Comparison of ENCODE assay signal across 17 cellular contexts in genomic region chr1:56808385-56808784, GRCh38. TPM values are rescaled to one million over a fixed set of nuclear protein-coding genes. Genes with fewer than 3 reads are reported as not detected.
DNase-seq lines count a peak whose midpoint lies in the region; ATAC-seq and TF ChIP-seq lines count a peak whose summit lies in the region.
"Had no signal": no experiment of that assay in that cellular context is flagged by ENCODE, and none has a peak within 500 bp of the region (broad histone marks: within the 10 kb centered on the region; RNA-seq: fewer than 3 reads in every experiment).

No MANE protein-coding gene starts in this region.

- H3K27me3 Mint-ChIP-seq in neural progenitor cell (ENCODE audit: insufficient read depth, low read depth) = peaks cover 2% of the 10 kb centered on the region
- peaks cover 11% of the 10 kb centered on the region for H3K27me3 Mint-ChIP-seq in activated CD4-positive, alpha-beta memory T cell treated with anti-CD3 and anti-CD28 coated beads for 36 hours

- no peak overlapping the region for H3K27ac Mint-ChIP-seq in neural progenitor cell
- H3K27ac Mint-ChIP-seq in activated CD4-positive, alpha-beta memory T cell treated with anti-CD3 and anti-CD28 coated beads for 36 hours = no peak overlapping the region
- H3K27ac Mint-ChIP-seq: CD8-positive, alpha-beta T cell had no signal

- CTCF ChIA-PET in activated CD4-positive, alpha-beta memory T cell treated with anti-CD3 and anti-CD28 coated beads for 36 hours (lab: Charles Lee) = no interaction called here

- H3K27ac ChIP-seq in neural progenitor cell = no peak overlapping the region

- peaks cover 29% of the 10 kb centered on the region for H3K4me1 Mint-ChIP-seq in neural progenitor cell
- no peaks in the 10 kb centered on the region for H3K4me1 Mint-ChIP-seq in activated CD4-positive, alpha-beta memory T cell treated with anti-CD3 and anti-CD28 coated beads for 36 hours (ENCODE audit: low read depth)

- H3K9me3 Mint-ChIP-seq in neural progenitor cell = peaks cover 3% of the 10 kb centered on the region
- H3K9me3 Mint-ChIP-seq in activated CD4-positive, alpha-beta memory T cell treated with anti-CD3 and anti-CD28 coated beads for 36 hours = no peaks in the 10 kb centered on the region
- H3K9me3 Mint-ChIP-seq: CD8-positive, alpha-beta T cell had no signal

- no peaks in the 10 kb centered on the region for H3K9me3 ChIP-seq in neural progenitor cell (ENCODE audit: low read depth)

- no peak overlapping the region for H3K9ac ChIP-seq in neural progenitor cell

- H3K4me3 ChIP-seq in neural progenitor cell = no peak overlapping the region

- POLR2A ChIA-PET in activated CD4-positive, alpha-beta memory T cell treated with anti-CD3 and anti-CD28 coated beads for 36 hours (lab: Charles Lee) = no interaction called here

- peak overlapping the region; percentile 58 for H3K4me2 ChIP-seq in neural progenitor cell

- DNase-seq in C1 segment of cervical spinal cord (lab: John Stamatoyannopoulos, UW) (peak in 9 of 14 donors; percentile 6 to 74 (median 44)), DMS79 (lab: John Stamatoyannopoulos, UW) (peak; percentile 82), globus pallidus (ENCODE audit: low spot score) (peak; percentile 73), neural progenitor cell (ENCODE audit: low spot score) (peak; percentile 39), cerebellum (ENCODE audit: low spot score) (no peak)
- DNase-seq in activated CD4-positive, alpha-beta memory T cell treated with anti-CD3 and anti-CD28 coated beads for 36 hours = no peak
- DNase-seq: CD8-positive, alpha-beta T cell; GOT3; NCI-H1092; NCI-H187; NCI-H510A treated with DMSO at 0.1 percent for 48 hours; NCI-H82 had no signal

- no peaks in the 10 kb centered on the region for H3K27me3 ChIP-seq in neural progenitor cell

- H4K20me1 ChIP-seq in neural progenitor cell (ENCODE audit: low read depth) = no peaks in the 10 kb centered on the region

- no peak overlapping the region for H2AFZ ChIP-seq in neural progenitor cell (replicated peaks)

- no peaks in the 10 kb centered on the region for H3K36me3 ChIP-seq in neural progenitor cell

- no peak for TF ChIP-seq CTCF in neural progenitor cell (IDR thresholded peaks at IDR 0.05)

- peaks cover 36% of the 10 kb centered on the region for H3K4me1 ChIP-seq in neural progenitor cell

- no peak overlapping the region for H3K4me3 Mint-ChIP-seq in neural progenitor cell
- no peak overlapping the region for H3K4me3 Mint-ChIP-seq in activated CD4-positive, alpha-beta memory T cell treated with anti-CD3 and anti-CD28 coated beads for 36 hours
- H3K4me3 Mint-ChIP-seq: CD8-positive, alpha-beta T cell had no signal

- intact Hi-C loops in activated CD4-positive, alpha-beta memory T cell treated with anti-CD3 and anti-CD28 coated beads for 36 hours (cut with micrococcal nuclease) = no loop called here

- H3F3A ChIP-seq in neural progenitor cell (ENCODE audit: low read depth) = peaks cover 10% of the 10 kb centered on the region

- H3K79me2 ChIP-seq in neural progenitor cell (ENCODE audit: low read depth) = no peaks in the 10 kb centered on the region

- ATAC-seq in GM21526 (IDR thresholded peaks at IDR 0.05; ENCODE audit: low FRiP score, unreplicated experiment) = no peak
- no peak for ATAC-seq in HG02610 (IDR thresholded peaks at IDR 0.05; ENCODE audit: unreplicated experiment)
- ATAC-seq: CD8-positive, alpha-beta T cell; Panc1 had no signal

- no peaks in the 10 kb centered on the region for H3K36me3 Mint-ChIP-seq in neural progenitor cell
- no peaks in the 10 kb centered on the region for H3K36me3 Mint-ChIP-seq in activated CD4-positive, alpha-beta memory T cell treated with anti-CD3 and anti-CD28 coated beads for 36 hours
- H3K36me3 Mint-ChIP-seq: CD8-positive, alpha-beta T cell had no signal

RNA-seq across cellular contexts. Expression of gene FYB2, which starts 10.8 kb away (rescaled TPM):
- 5.0 and 8.9 TPM in 2 replicates for total RNA-seq in neural progenitor cell (ENCODE audit: low replicate concordance)
- total RNA-seq in activated CD4-positive, alpha-beta memory T cell treated with anti-CD3 and anti-CD28 coated beads for 36 hours = not detected
- total RNA-seq in cerebellum = 1.1 TPM
- total RNA-seq: CD8-positive, alpha-beta T cell; Daoy; MCF 10A had no signal

RNA-seq across cellular contexts. Expression of gene C8A, which starts 46.2 kb away (rescaled TPM):
- total RNA-seq in neural progenitor cell (ENCODE audit: low replicate concordance) (not detected in 2 replicates), cerebellum (not detected)
- total RNA-seq in activated CD4-positive, alpha-beta memory T cell treated with anti-CD3 and anti-CD28 coated beads for 36 hours = not detected
- total RNA-seq: CD8-positive, alpha-beta T cell; Daoy; MCF 10A had no signal

Comparison
In these comparisons a context has a peak if more than half of its experiments do, and no peak if none do; other contexts are left out.
1. DNase-seq: peak in C1 segment of cervical spinal cord (9 of 14), DMS79 (single experiment), globus pallidus (single experiment) and neural progenitor cell (single experiment); none in activated CD4-positive, alpha-beta memory T cell treated with anti-CD3 and anti-CD28 coated beads for 36 hours (single experiment) and cerebellum (single experiment).